In the genomic region with DNA sequence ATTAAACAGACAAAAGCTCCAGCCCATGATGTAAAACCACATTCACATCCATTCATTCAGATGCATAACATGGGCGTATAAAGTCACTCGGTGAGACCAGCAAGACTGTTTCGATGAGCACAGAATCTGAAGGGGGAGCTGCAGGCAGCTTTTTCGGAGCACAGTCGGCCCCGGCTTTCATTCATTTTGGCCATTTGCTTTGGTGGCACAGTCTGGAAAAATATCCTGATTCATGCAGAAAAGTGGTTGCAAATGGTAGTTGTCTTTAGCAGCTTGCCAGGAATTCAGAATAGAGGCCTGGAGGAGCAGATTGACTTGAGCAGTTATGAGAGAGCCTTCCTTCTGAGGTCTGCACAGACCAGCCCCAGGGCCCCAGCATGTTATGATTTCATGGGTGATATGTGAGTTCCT, we compare ENCODE assay signal across 16 cellular contexts. TPM values are rescaled to one million over a fixed set of nuclear protein-coding genes. Genes with fewer than 3 reads are reported as not detected.
DNase-seq lines count a peak whose midpoint lies in the region; ATAC-seq, FAIRE-seq and TF ChIP-seq lines count a peak whose summit lies in the region.
"Had no signal": no experiment of that assay in that cellular context is flagged by ENCODE, and none has a peak within 500 bp of the region (broad histone marks: within the 10 kb centered on the region; RNA-seq: fewer than 3 reads in every experiment).

No MANE protein-coding gene starts in this region.

- no peaks in the 10 kb centered on the region for H3K9me2 ChIP-seq in GM23248 (ENCODE audit: insufficient read depth)

- peak overlapping the region; percentile 53 to 56 for H3K4me3 Mint-ChIP-seq in activated T-cell treated with anti-CD3 and anti-CD28 coated beads, Interleukin-2, amount 50 U/mL, for 72 hours

- no peak for DNase-seq in activated T-cell treated with anti-CD3 and anti-CD28 coated beads, Interleukin-2, amount 50 U/mL, for 72 hours
- DNase-seq in activated T-cell treated with anti-CD3 and anti-CD28 coated beads for 4 hours (no peak), ascending aorta (ENCODE audit: low spot score in 2 of 2) (no peak), hepatic stellate cell (ENCODE audit: low spot score) (peak; percentile 46), transverse colon (peak; percentile 3), GM23248 (no peak), thyroid gland (no peak), frontal cortex (ENCODE audit: low spot score in 2 of 2) (no peak)
- DNase-seq: DMS53; Kasumi-1; NCI-H2081; Right ventricle myocardium superior; stimulated activated CD4-positive, alpha-beta T cell treated with anti-CD3 and anti-CD28 coated beads, Interleukin-15, amount 100 ng/mL, for 24 hours had no signal

- no peak overlapping the region for H2AFZ ChIP-seq in GM23248

- peak in 1 of 3 experiments; percentile 7 for TF ChIP-seq CTCF in ascending aorta (IDR thresholded peaks at IDR 0.05)
- TF ChIP-seq CTCF in transverse colon (IDR thresholded peaks at IDR 0.05), result no peak
- no peak for TF ChIP-seq CTCF in thyroid gland (IDR thresholded peaks at IDR 0.05)

- H3K36me3 ChIP-seq in ascending aorta, result peaks cover 55 to 88% of the 10 kb centered on the region in 2 donors
- H3K36me3 ChIP-seq in transverse colon, result peaks cover 0 to 10% (median 0%) of the 10 kb centered on the region in 4 donors
- peaks cover 3% of the 10 kb centered on the region; the same call in 1 of the 2 replicates for H3K36me3 ChIP-seq in GM23248 (ENCODE audit: low read depth)
- peaks cover 8 to 11% of the 10 kb centered on the region in 2 donors for H3K36me3 ChIP-seq in thyroid gland
- H3K36me3 ChIP-seq: cardiac muscle cell, prostate gland had no signal

- H3K27ac ChIP-seq in ascending aorta (peak overlapping the region; percentile 44 to 60), transverse colon (no peak overlapping the region), GM23248 (no peak overlapping the region), thyroid gland (no peak overlapping the region)
- H3K27ac ChIP-seq: cardiac muscle cell, prostate gland, vagina had no signal

- H3K4me2 ChIP-seq in GM23248 (ENCODE audit: unreplicated experiment), result no peak overlapping the region

- no peaks in the 10 kb centered on the region for H3K27me3 ChIP-seq in ascending aorta
- no peaks in the 10 kb centered on the region for H3K27me3 ChIP-seq in transverse colon
- H3K27me3 ChIP-seq in GM23248 (replicated peaks; ENCODE audit: insufficient read depth), result no peaks in the 10 kb centered on the region
- no peaks in the 10 kb centered on the region for H3K27me3 ChIP-seq in thyroid gland
- H3K27me3 ChIP-seq: cardiac muscle cell, vagina had no signal

- peak overlapping the region; percentile 89 for H3K27ac Mint-ChIP-seq in activated T-cell treated with anti-CD3 and anti-CD28 coated beads, Interleukin-2, amount 50 U/mL, for 72 hours

- no peak for TF ChIP-seq EP300 in transverse colon (IDR thresholded peaks at IDR 0.05; ENCODE audit: low read depth)

- H3K4me3 ChIP-seq in ascending aorta, result no peak overlapping the region
- no peak overlapping the region for H3K4me3 ChIP-seq in transverse colon
- no peak overlapping the region for H3K4me3 ChIP-seq in GM23248
- H3K4me3 ChIP-seq in thyroid gland (replicated peaks in 1 of 3), result no peak overlapping the region
- H3K4me3 ChIP-seq: cardiac muscle cell, prostate gland, vagina had no signal

- H3K27me3 Mint-ChIP-seq in activated T-cell treated with anti-CD3 and anti-CD28 coated beads, Interleukin-2, amount 50 U/mL, for 72 hours (ENCODE audit: low read depth), result no peaks in the 10 kb centered on the region

- peaks cover 39% of the 10 kb centered on the region for H3K79me2 ChIP-seq in GM23248 (ENCODE audit: insufficient read depth)

- no peaks in the 10 kb centered on the region for H4K20me1 ChIP-seq in GM23248 (ENCODE audit: insufficient read depth)

- no peak overlapping the region for H3K9ac ChIP-seq in GM23248

- no peaks in the 10 kb centered on the region for H3F3A ChIP-seq in GM23248 (ENCODE audit: insufficient read depth)

- intact Hi-C loops in ascending aorta (cut with DNase I), result no loop called here
- intact Hi-C loops in transverse colon (cut with DNase I; ENCODE audit: low total_unique reads), result no loop called here
- intact Hi-C loops in thyroid gland (cut with DNase I), result no loop called here

- in situ Hi-C loops in transverse colon (cut with MboI; ENCODE audit: low pct_ligation_motif_present in 1 of 4, low pct_unique_long_range_greater_than_20kb in 1 of 4, low sequenced_read_pairs in 3 of 4) (no loop called here), GM23248 (cut with MboI) (no loop called here)

- no peak for TF ChIP-seq POLR2A in transverse colon (IDR thresholded peaks at IDR 0.05)
- no peak for TF ChIP-seq POLR2A in thyroid gland (IDR thresholded peaks at IDR 0.05)

- H3K4me1 ChIP-seq in ascending aorta (peaks cover 16 to 31% of the 10 kb centered on the region in 2 donors), transverse colon (peaks cover 0 to 4% (median 0%) of the 10 kb centered on the region in 4 donors), GM23248 (ENCODE audit: insufficient read depth) (no peaks in the 10 kb centered on the region), thyroid gland (no peaks in the 10 kb centered on the region)
- H3K4me1 ChIP-seq: prostate gland had no signal

- H3K9me3 Mint-ChIP-seq in activated T-cell treated with anti-CD3 and anti-CD28 coated beads, Interleukin-2, amount 50 U/mL, for 72 hours, result no peaks in the 10 kb centered on the region

- peaks cover 26 to 48% of the 10 kb centered on the region in 2 donors for H3K36me3 Mint-ChIP-seq in activated T-cell treated with anti-CD3 and anti-CD28 coated beads, Interleukin-2, amount 50 U/mL, for 72 hours (ENCODE audit: insufficient read depth in 2 of 2)

- peaks cover 61% of the 10 kb centered on the region for H3K4me1 Mint-ChIP-seq in activated T-cell treated with anti-CD3 and anti-CD28 coated beads, Interleukin-2, amount 50 U/mL, for 72 hours (ENCODE audit: low read depth)

- no peak for FAIRE-seq in frontal cortex (lab: Jason Lieb, UNC)

- H3K9me3 ChIP-seq in ascending aorta (no peaks in the 10 kb centered on the region), transverse colon (no peaks in the 10 kb centered on the region), GM23248 (ENCODE audit: low read depth) (no peaks in the 10 kb centered on the region), thyroid gland (no peaks in the 10 kb centered on the region)
- H3K9me3 ChIP-seq: prostate gland, vagina had no signal

- 82% methylated on average over 6 of the region's 6 CpGs; no CpG with 5 or more reads in 1 of the 2 donors for WGBS in transverse colon (ENCODE audit: low coverage in 1 of 2), 2 donors
- 90% methylated on average over 6 of the region's 6 CpGs for WGBS in GM23248 (ENCODE audit: low coverage in 1 of 2, low lambda C conversion rate in 2 of 2, missing lambda C conversion rate in 2 of 2), 2 experiments
- 74 to 76% methylated on average over 6 of the region's 6 CpGs for WGBS in thyroid gland, 2 donors

- ATAC-seq in activated T-cell treated with anti-CD3 and anti-CD28 coated beads, Interleukin-2, amount 50 U/mL, for 72 hours (replicated peaks in 1 of 2), result no peak

RNA-seq across cellular contexts. Expression of a gene that starts 11.2 kb away (rescaled TPM):
- 100 to 1,000 TPM; 424 to 433 TPM for total RNA-seq in activated T-cell treated with anti-CD3 and anti-CD28 coated beads, Interleukin-2, amount 50 U/mL, for 72 hours
- 267 TPM for total RNA-seq in ascending aorta
- total RNA-seq in transverse colon, result 100 to 1,000 TPM in 1 of 4 donors, 10 to 100 TPM in 2, 1 to 10 TPM in 1; 9.8 to 113 (median 18.1) TPM
- total RNA-seq in GM23248 (2014; rRNA removed; shearing (Covaris generic)), result 11.6 and 15.2 TPM in 2 replicates
- 19.5 and 20.8 TPM in 2 replicates for polyA plus RNA-seq in GM23248 (2016; fragmentation: Nextera tagmentation; extraction: Ambion mirVana)
- 10 to 100 TPM in 3 of 4 donors, 1 to 10 TPM in 1; 9.2 to 29.3 (median 20.0) TPM for total RNA-seq in thyroid gland
- 1.6 TPM for total RNA-seq in frontal cortex

RNA-seq across cellular contexts. Expression of a gene that starts 42.6 kb away (rescaled TPM):
- 1 to 10 TPM; 4.4 to 5.3 TPM for total RNA-seq in activated T-cell treated with anti-CD3 and anti-CD28 coated beads, Interleukin-2, amount 50 U/mL, for 72 hours
- not detected for total RNA-seq in ascending aorta
- 1 to 10 TPM in 2 of 4 donors, under 1 TPM in 1, not detected in 1; 0.32 to 7.9 (median 7.0) TPM for total RNA-seq in transverse colon
- total RNA-seq in GM23248 (2014; rRNA removed; shearing (Covaris generic)), result not detected in 2 replicates
- not detected in 2 replicates for polyA plus RNA-seq in GM23248 (2016; fragmentation: Nextera tagmentation; extraction: Ambion mirVana)
- under 1 TPM in 1 of 4 donors, not detected in 3; 0.40 TPM for total RNA-seq in thyroid gland
- not detected for total RNA-seq in frontal cortex
- total RNA-seq: cardiac muscle cell, Right ventricle myocardium superior had no signal
- polyA plus RNA-seq: cardiac muscle cell had no signal

Comparison
In these comparisons a context has a peak if more than half of its experiments do, and no peak if none do; other contexts are left out.
1. DNase-seq: peak in hepatic stellate cell (single experiment) and transverse colon (single experiment); none in activated T-cell treated with anti-CD3 and anti-CD28 coated beads, Interleukin-2, amount 50 U/mL, for 72 hours (0 of 2), activated T-cell treated with anti-CD3 and anti-CD28 coated beads for 4 hours (single experiment), ascending aorta (0 of 2), GM23248 (single experiment), thyroid gland (0 of 2) and frontal cortex (0 of 2).
2. H3K27ac ChIP-seq: peak in ascending aorta (2 of 2); none in transverse colon (0 of 4), GM23248 (single experiment) and thyroid gland (0 of 3).